In the genomic region with DNA sequence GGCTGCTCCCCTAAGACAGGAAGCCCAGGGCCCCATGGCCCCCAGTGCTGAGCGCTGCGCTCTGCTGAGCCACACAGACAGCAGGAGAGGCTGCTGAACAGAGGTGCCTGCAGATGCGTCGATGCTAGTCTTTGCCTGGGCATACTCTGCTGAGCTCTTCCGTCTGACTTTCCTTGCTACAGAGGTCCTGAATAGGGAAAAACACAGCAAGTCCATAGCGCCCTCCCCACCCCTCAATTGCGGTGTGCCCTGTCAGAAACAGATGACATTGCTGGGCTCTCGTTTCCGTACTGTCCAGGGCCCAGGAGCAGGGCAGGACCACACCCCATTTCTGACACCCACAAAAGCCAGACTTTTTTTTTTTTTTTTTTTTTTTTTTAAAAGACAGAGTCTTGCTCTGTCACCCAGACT, we compare ENCODE assay signal across 10 cellular contexts.
DNase-seq lines count a peak whose midpoint lies in the region; ATAC-seq and TF ChIP-seq lines count a peak whose summit lies in the region.
"Had no signal": no experiment of that assay in that cellular context is flagged by ENCODE, and none has a peak within 500 bp of the region (broad histone marks: within the 10 kb centered on the region; RNA-seq: fewer than 3 reads in every experiment).

No MANE protein-coding gene starts in this region.

- no peaks in the 10 kb centered on the region for H3K9me2 ChIP-seq in MM.1S (replicated peaks; ENCODE audit: insufficient read depth, low read length)

- no peaks in the 10 kb centered on the region for H3K79me2 ChIP-seq in MM.1S (ENCODE audit: low read length)

- ATAC-seq in GM21576 (IDR thresholded peaks at IDR 0.05; ENCODE audit: unreplicated experiment) (peak; percentile 71), lower lobe of right lung (peak; percentile 54 to 62), Right ventricle myocardium inferior (no peak)

- intact Hi-C loops in lower lobe of right lung (cut with DNase I) (no loop called here), Right ventricle myocardium inferior (cut with DNase I) (no loop called here)

- in situ Hi-C loops in GM13977 (cut with MboI; ENCODE audit: low pct_unique_long_range_greater_than_20kb, low sequenced_read_pairs, unreplicated experiment): no loop called here

- TF ChIP-seq CTCF in GM13977 (IDR thresholded peaks at IDR 0.05; ENCODE audit: extremely low read depth, insufficient read depth, missing control alignments) (no peak), lower lobe of right lung (IDR thresholded peaks at IDR 0.05) (no peak), MM.1S (IDR thresholded peaks at IDR 0.05; ENCODE audit: low read length) (no peak)

- no peaks in the 10 kb centered on the region for H4K20me1 ChIP-seq in MM.1S (ENCODE audit: insufficient read depth, low read length)

- H3K27me3 ChIP-seq in lower lobe of right lung (ENCODE audit: low read depth) (no peaks in the 10 kb centered on the region), MM.1S (replicated peaks; ENCODE audit: insufficient read depth, low read length) (no peaks in the 10 kb centered on the region)
- H3K27me3 ChIP-seq: pancreas had no signal

- no peak overlapping the region for H3K4me3 ChIP-seq in lower lobe of right lung
- H3K4me3 ChIP-seq in MM.1S (ENCODE audit: low read length): no peak overlapping the region
- H3K4me3 ChIP-seq: pancreas had no signal

- no peaks in the 10 kb centered on the region for H3K9me3 ChIP-seq in lower lobe of right lung
- no peaks in the 10 kb centered on the region for H3K9me3 ChIP-seq in MM.1S (replicated peaks; ENCODE audit: insufficient read depth, low read length)
- H3K9me3 ChIP-seq: pancreas had no signal

- DNase-seq in GM13977 (ENCODE audit: low spot score): peak; percentile 44
- DNase-seq in Kasumi-1 (lab: John Stamatoyannopoulos, UW): peak; percentile 80 to 88
- no peak for DNase-seq in lower lobe of right lung
- DNase-seq in NCI-H146 (lab: John Stamatoyannopoulos, UW): no peak
- DNase-seq in SKM-1 treated with dmso at 0.1 percent for 144 hours (lab: John Stamatoyannopoulos, UW; ENCODE audit: unreplicated experiment): no peak
- DNase-seq in MM.1S: no peak
- no peak for DNase-seq in Right ventricle myocardium inferior (ENCODE audit: missing footprints)
- DNase-seq: activated effector memory CD4-positive, alpha-beta T cell treated with Interleukin-2 at 50 U/mL for 16 hours; pancreas had no signal

- H3K27ac ChIP-seq in lower lobe of right lung (no peak overlapping the region), MM.1S (ENCODE audit: low read length) (no peak overlapping the region)
- H3K27ac ChIP-seq: pancreas had no signal

- H3K4me1 ChIP-seq in lower lobe of right lung (no peaks in the 10 kb centered on the region), MM.1S (ENCODE audit: low read length) (no peaks in the 10 kb centered on the region)
- H3K4me1 ChIP-seq: pancreas had no signal

- no peak overlapping the region for H2AFZ ChIP-seq in MM.1S (ENCODE audit: low read length)

- no peak overlapping the region for H3K9ac ChIP-seq in MM.1S (ENCODE audit: low read length)

- H3K4me2 ChIP-seq in MM.1S (ENCODE audit: low read depth, low read length): no peak overlapping the region

- H3K36me3 ChIP-seq in lower lobe of right lung (peaks cover 34% of the 10 kb centered on the region), MM.1S (replicated peaks; ENCODE audit: insufficient read depth, low read length) (no peaks in the 10 kb centered on the region)
- H3K36me3 ChIP-seq: pancreas had no signal

- no peaks in the 10 kb centered on the region for H3F3A ChIP-seq in MM.1S (ENCODE audit: insufficient read depth, low read length)

Comparison
In these comparisons a context has a peak if more than half of its experiments do, and no peak if none do; other contexts are left out.
1. DNase-seq: peak in GM13977 (single experiment) and Kasumi-1 (2 of 2); none in lower lobe of right lung (single experiment), NCI-H146 (single experiment), SKM-1 treated with dmso at 0.1 percent for 144 hours (single experiment), MM.1S (single experiment) and Right ventricle myocardium inferior (single experiment).